1 cellular context compared by ENCODE assay signal in the genomic region with DNA sequence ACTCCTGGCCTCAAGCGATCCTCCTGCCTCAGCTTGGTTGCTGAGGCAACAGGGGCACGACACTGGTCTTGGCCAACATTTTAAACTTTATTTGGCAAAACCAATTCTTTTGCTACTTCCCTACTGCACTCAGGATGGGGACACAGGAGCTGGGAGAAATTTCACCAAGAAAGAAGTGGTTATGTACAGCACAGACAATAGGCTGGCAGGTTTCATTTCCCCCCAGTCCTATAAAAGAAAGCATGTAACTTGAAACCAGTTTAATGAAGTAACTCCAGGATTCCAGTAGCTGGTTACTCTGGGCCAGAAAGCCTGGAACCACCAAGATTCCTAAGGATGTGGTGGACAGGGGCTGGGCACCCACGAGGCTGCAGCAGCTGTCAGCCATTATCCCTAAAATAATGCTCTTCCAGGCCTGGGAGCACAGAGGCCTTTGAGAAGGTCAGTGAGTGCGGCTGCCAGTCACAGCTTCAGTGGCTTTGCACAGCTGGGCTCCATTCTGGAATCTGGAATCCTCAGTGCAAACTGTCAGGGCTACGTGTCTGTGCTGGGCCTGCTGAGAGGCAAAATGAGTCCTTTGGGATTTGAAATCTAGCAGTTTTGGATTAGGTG.
TF ChIP-seq lines count a peak whose summit lies in the region.

No MANE protein-coding gene starts in this region.

TF ChIP-seq in GM23338, 12 proteins besides CTCF, POLR2A, EP300 and RAD21 (continued from another document):
- TF ChIP-seq, protein P1, sequence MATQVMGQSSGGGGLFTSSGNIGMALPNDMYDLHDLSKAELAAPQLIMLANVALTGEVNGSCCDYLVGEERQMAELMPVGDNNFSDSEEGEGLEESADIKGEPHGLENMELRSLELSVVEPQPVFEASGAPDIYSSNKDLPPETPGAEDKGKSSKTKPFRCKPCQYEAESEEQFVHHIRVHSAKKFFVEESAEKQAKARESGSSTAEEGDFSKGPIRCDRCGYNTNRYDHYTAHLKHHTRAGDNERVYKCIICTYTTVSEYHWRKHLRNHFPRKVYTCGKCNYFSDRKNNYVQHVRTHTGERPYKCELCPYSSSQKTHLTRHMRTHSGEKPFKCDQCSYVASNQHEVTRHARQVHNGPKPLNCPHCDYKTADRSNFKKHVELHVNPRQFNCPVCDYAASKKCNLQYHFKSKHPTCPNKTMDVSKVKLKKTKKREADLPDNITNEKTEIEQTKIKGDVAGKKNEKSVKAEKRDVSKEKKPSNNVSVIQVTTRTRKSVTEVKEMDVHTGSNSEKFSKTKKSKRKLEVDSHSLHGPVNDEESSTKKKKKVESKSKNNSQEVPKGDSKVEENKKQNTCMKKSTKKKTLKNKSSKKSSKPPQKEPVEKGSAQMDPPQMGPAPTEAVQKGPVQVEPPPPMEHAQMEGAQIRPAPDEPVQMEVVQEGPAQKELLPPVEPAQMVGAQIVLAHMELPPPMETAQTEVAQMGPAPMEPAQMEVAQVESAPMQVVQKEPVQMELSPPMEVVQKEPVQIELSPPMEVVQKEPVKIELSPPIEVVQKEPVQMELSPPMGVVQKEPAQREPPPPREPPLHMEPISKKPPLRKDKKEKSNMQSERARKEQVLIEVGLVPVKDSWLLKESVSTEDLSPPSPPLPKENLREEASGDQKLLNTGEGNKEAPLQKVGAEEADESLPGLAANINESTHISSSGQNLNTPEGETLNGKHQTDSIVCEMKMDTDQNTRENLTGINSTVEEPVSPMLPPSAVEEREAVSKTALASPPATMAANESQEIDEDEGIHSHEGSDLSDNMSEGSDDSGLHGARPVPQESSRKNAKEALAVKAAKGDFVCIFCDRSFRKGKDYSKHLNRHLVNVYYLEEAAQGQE (IDR thresholded peaks at IDR 0.05; ENCODE audit: unreplicated experiment), result no peak
- no peak for TF ChIP-seq ZNF462 (CRISPR knock-in tag; IDR thresholded peaks at IDR 0.05)
- no peak for TF ChIP-seq ZNF331 (CRISPR knock-in tag; IDR thresholded peaks at IDR 0.05; ENCODE audit: low read depth)
TF ChIP-seq in GM23338: peak in this region for 0.
